Comparison of ENCODE assay signal across 2 cellular contexts in genomic region chr3:116408473-116408872, GRCh38.
TF ChIP-seq lines count a peak whose summit lies in the region.

No MANE protein-coding gene starts in this region.

TF ChIP-seq in IMR-90, 13 proteins besides CTCF, POLR2A, EP300 and RAD21:
- TF ChIP-seq CEBPB (IDR thresholded peaks at IDR 0.05; ENCODE audit: low read depth, low read length) = peak; percentile 81
- TF ChIP-seq MXI1 (IDR thresholded peaks at IDR 0.05; ENCODE audit: borderline replicate concordance, low read depth, low read length) = no peak

TF ChIP-seq in K562, 482 proteins besides CTCF, POLR2A, EP300 and RAD21:
- TF ChIP-seq STAT5B (CRISPR knock-in tag; IDR thresholded peaks at IDR 0.05) (no peak), CEBPB (tag; IDR thresholded peaks at IDR 0.05) (peak; percentile 38; the same call in 1 of the 2 replicates), CEBPG (CRISPR knock-in tag; IDR thresholded peaks at IDR 0.05) (no peak), CEBPG (tag; conservative IDR thresholded peaks at IDR 0.05 in 1 of 2, IDR thresholded peaks at IDR 0.05 in 1 of 2) (peak in 1 of 2 experiments; percentile 57; a peak in 1 of 4 replicates)
